In genomic region chr7:20153567-20153966, GRCh38 we compare ENCODE assay signal across 23 cellular contexts.
"Had no signal": no experiment of that assay in that cellular context is flagged by ENCODE, and none has a peak within 500 bp of the region (broad histone marks: within the 10 kb centered on the region; RNA-seq: fewer than 3 reads in every experiment).

No MANE protein-coding gene starts in this region.

- ATAC-seq: activated naive CD4-positive, alpha-beta T cell treated with anti-CD3 and anti-CD28 coated beads, Interleukin-2, amount 50 U/mL, for 72 hours; esophagus mucosa; heart right ventricle; right cardiac atrium; T-cell had no signal

- H3K36me3 ChIP-seq: adrenal gland, breast epithelium, heart right ventricle, prostate gland had no signal

- DNase-seq: activated CD4-positive, alpha-beta T cell treated with anti-CD3 and anti-CD28 coated beads for 1 hour; activated CD8-positive, alpha-beta memory T cell treated with anti-CD3 and anti-CD28 coated beads for 24 hours; activated gamma-delta T cell treated with Interleukin-2 at 50 U/mL for 16 hours; adrenal gland; cerebellar nuclear complex; effector CD4-positive, alpha-beta T cell; heart right ventricle; immature natural killer cell; mucosa of descending colon; naive B cell; right cardiac atrium; stimulated activated CD4-positive, alpha-beta T cell treated with anti-CD3 and anti-CD28 coated beads, Interleukin-15, amount 100 ng/mL, for 24 hours; stimulated activated CD4-positive, alpha-beta T cell treated with anti-CD3 and anti-CD28 coated beads, Interleukin-2, amount 100 ng/mL, for 48 hours; T-cell; T-helper 9 cell had no signal

- H3K27ac ChIP-seq: breast epithelium, heart right ventricle, prostate gland had no signal

- H3K36me3 Mint-ChIP-seq: activated naive CD4-positive, alpha-beta T cell treated with anti-CD3 and anti-CD28 coated beads, Interleukin-2, amount 50 U/mL, for 72 hours; naive B cell; T-cell had no signal

- H3K4me3 Mint-ChIP-seq: immature natural killer cell, memory B cell, naive B cell, neural crest cell, T-cell had no signal

- H3K27me3 ChIP-seq: adrenal gland, breast epithelium had no signal

- H3K27me3 Mint-ChIP-seq: memory B cell, naive B cell, T-cell had no signal

- H3K9me3 Mint-ChIP-seq: activated naive CD4-positive, alpha-beta T cell treated with anti-CD3 and anti-CD28 coated beads, Interleukin-2, amount 50 U/mL, for 72 hours; memory B cell; naive B cell; neural crest cell had no signal

- H3K4me1 Mint-ChIP-seq: immature natural killer cell, T-cell had no signal

- H3K4me3 ChIP-seq: adrenal gland, breast epithelium, heart right ventricle, mucosa of descending colon, prostate gland, skin epidermis had no signal

- H3K9me3 ChIP-seq: adrenal gland, breast epithelium, heart right ventricle, mucosa of descending colon, prostate gland had no signal

- H3K4me1 ChIP-seq: breast epithelium, prostate gland had no signal

- H3K27ac Mint-ChIP-seq: activated naive CD4-positive, alpha-beta T cell treated with anti-CD3 and anti-CD28 coated beads, Interleukin-2, amount 50 U/mL, for 72 hours; immature natural killer cell; memory B cell; T-cell had no signal

- FAIRE-seq: astrocyte had no signal
